In the genomic region with DNA sequence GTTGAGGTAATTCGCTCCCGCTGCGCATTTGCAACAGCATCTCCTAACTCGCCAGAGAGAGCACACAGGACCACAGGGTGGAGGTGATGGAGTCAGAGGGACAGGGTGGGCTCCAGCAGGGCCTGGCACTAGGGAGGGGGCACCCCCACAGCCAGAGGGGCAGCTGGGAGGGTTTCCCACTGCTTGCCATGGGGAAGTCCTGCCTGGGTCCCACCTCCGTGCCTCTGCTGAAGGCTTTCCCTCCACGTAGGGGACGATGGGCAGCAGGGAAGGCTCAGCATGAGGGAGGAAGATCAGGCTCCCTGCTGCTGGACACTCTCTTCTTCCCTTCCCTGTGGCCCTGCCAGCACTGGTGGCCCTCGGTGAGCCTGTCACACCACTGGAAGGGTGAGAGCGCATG, we compare ENCODE assay signal across 15 cellular contexts. TPM values are rescaled to one million over a fixed set of nuclear protein-coding genes. Genes with fewer than 3 reads are reported as not detected.
"Had no signal": no experiment of that assay in that cellular context is flagged by ENCODE, and none has a peak within 500 bp of the region (broad histone marks: within the 10 kb centered on the region; RNA-seq: fewer than 3 reads in every experiment).

No MANE protein-coding gene starts in this region.

- H3K9me3 ChIP-seq: thyroid gland, vagina had no signal

- H3K4me1 ChIP-seq: thyroid gland, vagina had no signal

- FAIRE-seq: TTC549 had no signal

- H3K36me3 ChIP-seq: brain microvascular endothelial cell, thyroid gland, vagina had no signal

- H3K4me3 ChIP-seq: coronary artery, thyroid gland, vagina had no signal

- H3K27ac ChIP-seq: brain microvascular endothelial cell, coronary artery, thyroid gland, vagina had no signal

- DNase-seq: activated CD4-positive, alpha-beta T cell treated with anti-CD3 and anti-CD28 coated beads for 36 hours; activated CD4-positive, alpha-beta T cell treated with anti-CD3 and anti-CD28 coated beads, Interleukin-2, amount 50 U/mL, for 48 hours; activated naive CD4-positive, alpha-beta T cell treated with anti-CD3 and anti-CD28 coated beads, Interleukin-2, amount 10 ng/mL, durations not matched to agents 7 days and 5 days; brain microvascular endothelial cell; natural killer cell; nucleus accumbens; stimulated activated naive B cell treated with anti-CD40 and anti-IgM and Interleukin-4, amounts not matched to agents 10 μg/mL and 1 μg/mL and 100 μg/mL, for 72 hours; thyroid gland had no signal

- H3K27me3 ChIP-seq: brain microvascular endothelial cell, thyroid gland, vagina had no signal

- ATAC-seq: activated CD4-positive, alpha-beta T cell treated with anti-CD3 and anti-CD28 coated beads for 36 hours; esophagus mucosa; natural killer cell; stimulated activated naive B cell treated with anti-CD40 and anti-IgM and Interleukin-4, amounts not matched to agents 10 μg/mL and 1 μg/mL and 100 μg/mL, for 72 hours; WTC11 had no signal

RNA-seq across cellular contexts. Expression of a gene that starts 37.2 kb away (rescaled TPM):
- total RNA-seq: activated CD4-positive, alpha-beta T cell treated with anti-CD3 and anti-CD28 coated beads for 36 hours; T-helper 2 cell treated with Interferon-gamma antibody and Interleukin-4, amounts not matched to agents 100 ng/mL and 5 ng/mL, for 36 hours; vagina had no signal
- polyA plus RNA-seq: aorta had no signal
